8 cellular contexts compared by ENCODE assay signal in genomic region chr12:33587354-33588081, GRCh38.
DNase-seq lines count a peak whose midpoint lies in the region; TF ChIP-seq lines count a peak whose summit lies in the region.
"Not testable (repeated sequence)": the region's sequence is repeated elsewhere in the genome, so short reads cannot be mapped to it uniquely, and the experiment has no call there.

No MANE protein-coding gene starts in this region.

- not testable (repeated sequence) for TF ChIP-seq EP300 in SK-N-SH (IDR thresholded peaks at IDR 0.05; ENCODE audit: borderline replicate concordance in 1 of 2, low read depth in 1 of 2, low read length in 1 of 2)

- POLR2A ChIA-PET in SK-N-SH (lab: Yijun Ruan, JAX): not testable (repeated sequence)

- TF ChIP-seq CTCF in SK-N-SH (IDR thresholded peaks at IDR 0.05); brain microvascular endothelial cell (IDR thresholded peaks at IDR 0.05; ENCODE audit: low read depth, low read length, missing control alignments); fibroblast of mammary gland (conservative IDR thresholded peaks at IDR 0.05; ENCODE audit: control insufficient read depth, insufficient read depth, low read depth, low read length); retinal pigment epithelial cell (conservative IDR thresholded peaks at IDR 0.05; ENCODE audit: low read depth, low read length): not testable (repeated sequence)

- H3K27ac ChIP-seq in ACC112 (ENCODE audit: low read depth, low read length): peak overlapping the region; percentile 94
- peak overlapping the region in 1 of 2 experiments; percentile 72; a peak in 2 of 4 replicates for H3K27ac ChIP-seq in SK-N-SH (ENCODE audit: low read depth in 2 of 2, low read length in 1 of 2)
- peak overlapping the region; percentile 61 for H3K27ac ChIP-seq in brain microvascular endothelial cell

- not testable (repeated sequence) for H3K79me2 ChIP-seq in ACC112 (ENCODE audit: control insufficient read depth, insufficient read depth, low read length, unreplicated experiment); SK-N-SH (ENCODE audit: insufficient read depth)

- H2AFZ ChIP-seq in ACC112 (ENCODE audit: low read length, unreplicated experiment); SK-N-SH (ENCODE audit: low read depth): not testable (repeated sequence)

- in situ Hi-C loops in brain microvascular endothelial cell (cut with HindIII; ENCODE audit: low pct_ligation_motif_present, low sequenced_read_pairs): not testable (repeated sequence)

- not testable (repeated sequence) for TF ChIP-seq RAD21 in SK-N-SH (IDR thresholded peaks at IDR 0.05; ENCODE audit: low read length)

- CTCF ChIA-PET in SK-N-SH (lab: Yijun Ruan, JAX): not testable (repeated sequence)

- H3K36me3 ChIP-seq in ACC112 (ENCODE audit: insufficient read depth, low read length); SK-N-SH (replicated peaks in 1 of 2; ENCODE audit: control insufficient read depth in 1 of 2, insufficient read depth in 2 of 2, low read length in 1 of 2); brain microvascular endothelial cell (replicated peaks): not testable (repeated sequence)

- H3K4me1 ChIP-seq in ACC112 (ENCODE audit: control insufficient read depth, insufficient read depth, low read length, unreplicated experiment) (peaks cover 26% of the 10 kb centered on the region), SK-N-SH (ENCODE audit: control insufficient read depth in 1 of 2, insufficient read depth in 2 of 2, low read depth in 1 of 2, low read length in 1 of 2) (peaks cover 0 to 10% of the 10 kb centered on the region in 2 experiments; a peak in 1 of 4 replicates)

- peak overlapping the region; percentile 40; the same call in 1 of the 2 replicates for H3K9ac ChIP-seq in SK-N-SH

- not testable (repeated sequence) for H4K20me1 ChIP-seq in SK-N-SH (ENCODE audit: insufficient read depth)

- H3K27me3 ChIP-seq in ACC112 (ENCODE audit: insufficient read depth, low read length); SK-N-SH (ENCODE audit: insufficient read depth); brain microvascular endothelial cell (replicated peaks): not testable (repeated sequence)

- not testable (repeated sequence) for H3K9me3 ChIP-seq in SK-N-SH

- H3K9me2 ChIP-seq in SK-N-SH: not testable (repeated sequence)

- peak overlapping the region; percentile 50; the same call in 1 of the 2 replicates for H3K4me3 ChIP-seq in ACC112 (ENCODE audit: low read depth, low read length)
- H3K4me3 ChIP-seq in SK-N-SH (ENCODE audit: low read depth in 2 of 2, low read length in 1 of 2); brain microvascular endothelial cell (ENCODE audit: low read depth, low read length); fibroblast of mammary gland (ENCODE audit: control insufficient read depth, low read depth, low read length); retinal pigment epithelial cell (ENCODE audit: low read length): not testable (repeated sequence)

- DNase-seq in HPDE6-E6E7 (ENCODE audit: extremely low spot score) (peak; percentile 74), NCI-H226 (peak; percentile 76), brain microvascular endothelial cell (peak; percentile 22), fibroblast of mammary gland (ENCODE audit: low read depth) (peak; percentile 59), kidney glomerular epithelial cell (lab: John Stamatoyannopoulos, UW) (peak; percentile 24), retinal pigment epithelial cell (ENCODE audit: low read depth) (peak; percentile 80)
- not testable (repeated sequence) for DNase-seq in SK-N-SH

- H3F3A ChIP-seq in SK-N-SH (replicated peaks; ENCODE audit: insufficient read depth): peaks cover 15% of the 10 kb centered on the region

- H3K4me2 ChIP-seq in SK-N-SH: peak overlapping the region; percentile 40; the same call in 1 of the 2 replicates

- 12% methylated on average over 6 of the region's 6 CpGs for WGBS in SK-N-SH (ENCODE audit: low lambda C conversion rate)

TF ChIP-seq in SK-N-SH, 30 proteins besides CTCF, POLR2A, EP300 and RAD21:
- peak; percentile 8; the same call in 1 of the 2 replicates for TF ChIP-seq FOSL2 (IDR thresholded peaks at IDR 0.05; ENCODE audit: borderline replicate concordance, low read depth)
